In genomic region chr18:28510210-28510609, GRCh38 we compare ENCODE assay signal across 27 cellular contexts.
"Had no signal": no experiment of that assay in that cellular context is flagged by ENCODE, and none has a peak within 500 bp of the region (broad histone marks: within the 10 kb centered on the region; RNA-seq: fewer than 3 reads in every experiment).

No MANE protein-coding gene starts in this region.

- H3K4me1 ChIP-seq: esophagus squamous epithelium, gastrocnemius medialis, heart right ventricle, left lung, lower lobe of right lung had no signal

- H3K36me3 Mint-ChIP-seq: mesothelial cell of epicardium, naive B cell had no signal

- H3K4me1 Mint-ChIP-seq: endodermal cell, naive B cell had no signal

- H3K9me3 ChIP-seq: esophagus squamous epithelium, gastrocnemius medialis, heart right ventricle, left lung, lower lobe of right lung had no signal

- H3K27me3 Mint-ChIP-seq: dendritic cell treated with granulocyte-macrophage colony-stimulating factor and Interleukin-4, amounts not matched to agents 40 ng/mL and 50 ng/mL, for 4 days; effector memory CD8-positive, alpha-beta T cell; naive B cell had no signal

- FAIRE-seq: endometrium, islet of Langerhans, keratinocyte had no signal

- H3K27me3 ChIP-seq: esophagus squamous epithelium, gastrocnemius medialis, heart right ventricle, left lung had no signal

- DNase-seq: cortex of kidney; effector CD8-positive, alpha-beta T cell; effector memory CD8-positive, alpha-beta T cell; endodermal cell; erythroblast; esophagus squamous epithelium; foreskin fibroblast; foreskin melanocyte; gastrocnemius medialis; glutamatergic neuron; head of caudate nucleus; heart right ventricle; hippocampal formation; left cardiac atrium; left lung; left ventricle myocardium superior; lower lobe of right lung; mesenchymal stem cell; mucosa of descending colon; naive B cell had no signal

- H3K4me3 ChIP-seq: esophagus squamous epithelium, gastrocnemius medialis, heart right ventricle, left lung, lower lobe of right lung, mucosa of descending colon had no signal

- H3K4me3 Mint-ChIP-seq: dendritic cell treated with granulocyte-macrophage colony-stimulating factor and Interleukin-4, amounts not matched to agents 40 ng/mL and 50 ng/mL, for 4 days; effector memory CD8-positive, alpha-beta T cell; endodermal cell; mesothelial cell of epicardium; naive B cell had no signal

- H3K27ac Mint-ChIP-seq: dendritic cell treated with granulocyte-macrophage colony-stimulating factor and Interleukin-4, amounts not matched to agents 40 ng/mL and 50 ng/mL, for 4 days; effector memory CD8-positive, alpha-beta T cell; endodermal cell; mesothelial cell of epicardium; naive B cell had no signal

- H3K27ac ChIP-seq: epithelial cell of prostate, esophagus squamous epithelium, gastrocnemius medialis, heart right ventricle, left lung, lower lobe of right lung had no signal

- H3K9me3 Mint-ChIP-seq: endodermal cell, mesothelial cell of epicardium had no signal

- ATAC-seq: effector memory CD8-positive, alpha-beta T cell; esophagus mucosa; gastrocnemius medialis; heart right ventricle; left cardiac atrium; left lung; left ventricle myocardium superior; lower lobe of right lung; mucosa of descending colon had no signal

- H3K36me3 ChIP-seq: esophagus squamous epithelium, gastrocnemius medialis, heart right ventricle, left lung, lower lobe of right lung had no signal
